In the genomic region with DNA sequence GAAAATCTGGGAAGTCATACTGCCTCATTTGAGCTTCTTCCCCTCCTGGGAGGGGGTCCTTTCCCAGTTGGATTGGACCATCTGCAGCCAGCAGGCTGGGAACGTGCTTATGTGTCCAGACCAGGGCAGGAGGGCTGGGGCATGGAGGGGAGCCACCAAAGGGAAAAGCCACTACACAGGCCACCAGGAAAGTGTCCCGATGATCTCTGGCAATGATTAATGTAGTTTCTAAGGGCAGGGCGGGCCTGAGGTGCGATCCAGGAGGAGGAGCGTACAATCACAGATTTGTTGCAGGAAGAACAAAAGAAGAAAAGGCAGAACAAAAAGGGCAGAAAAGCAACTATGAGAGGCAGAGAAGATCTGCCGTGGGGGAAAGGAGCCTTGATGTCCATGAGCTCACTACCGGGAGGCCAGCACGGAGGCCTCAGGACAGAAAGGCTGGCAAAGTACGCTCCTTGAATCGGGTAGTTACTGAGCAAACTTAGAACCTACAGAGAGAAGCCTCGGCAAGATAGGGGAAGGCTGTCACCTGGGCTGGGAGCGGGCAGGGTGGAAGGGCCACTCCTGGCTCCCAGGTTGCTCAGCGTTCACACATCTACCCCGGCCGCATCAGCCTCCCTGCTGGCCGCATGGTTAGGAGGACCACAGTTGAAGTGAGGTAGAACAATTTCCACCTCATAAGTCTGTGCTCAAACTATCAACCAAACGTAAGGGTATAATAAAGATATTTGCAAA, we compare ENCODE assay signal across 25 cellular contexts.
DNase-seq lines count a peak whose midpoint lies in the region; ATAC-seq, FAIRE-seq and TF ChIP-seq lines count a peak whose summit lies in the region.
"Had no signal": no experiment of that assay in that cellular context is flagged by ENCODE, and none has a peak within 500 bp of the region (broad histone marks: within the 10 kb centered on the region; RNA-seq: fewer than 3 reads in every experiment).

No MANE protein-coding gene starts in this region.

- POLR2A ChIA-PET in HepG2 (lab: Yijun Ruan, JAX) = no interaction called here

- H3K9ac ChIP-seq in HepG2 (ENCODE audit: insufficient read depth, low read depth, low read length) = no peak overlapping the region
- H3K9ac ChIP-seq: BLaER1, GM23248 had no signal

- no peaks in the 10 kb centered on the region for H4K20me1 ChIP-seq in HepG2 (ENCODE audit: insufficient read depth, low read length)
- no peaks in the 10 kb centered on the region for H4K20me1 ChIP-seq in osteoblast (ENCODE audit: insufficient read depth, low read length)
- H4K20me1 ChIP-seq: BLaER1 had no signal

- no peaks in the 10 kb centered on the region for H3K79me2 ChIP-seq in HepG2 (ENCODE audit: insufficient read depth, low read length)
- H3K79me2 ChIP-seq in osteoblast (ENCODE audit: insufficient read depth, low read length) = no peaks in the 10 kb centered on the region

- TF ChIP-seq POLR2A in HepG2 (IDR thresholded peaks at IDR 0.05; ENCODE audit: insufficient read depth in 1 of 2, low read depth in 2 of 2, low read length in 2 of 2) = no peak
- TF ChIP-seq POLR2A in right lobe of liver (IDR thresholded peaks at IDR 0.05) = no peak

- TF ChIP-seq RAD21 in HepG2 (CRISPR knock-in tag; IDR thresholded peaks at IDR 0.05) = no peak

- H3K27me3 ChIP-seq in HepG2 (ENCODE audit: control insufficient read depth in 1 of 2, insufficient read depth in 2 of 2, low read length in 2 of 2) (peaks cover 0 to 10% of the 10 kb centered on the region in 2 experiments; a peak in 1 of 5 replicates), right lobe of liver (no peaks in the 10 kb centered on the region), osteoblast (ENCODE audit: insufficient read depth, low read length) (no peaks in the 10 kb centered on the region)
- H3K27me3 ChIP-seq: BLaER1 had no signal

- H3K4me2 ChIP-seq in HepG2 (ENCODE audit: low read depth, low read length) = peak overlapping the region; percentile 49
- H3K4me2 ChIP-seq in osteoblast (ENCODE audit: insufficient read depth, low read length) = peak overlapping the region; percentile 46
- H3K4me2 ChIP-seq: BLaER1, PC-9 had no signal

- in situ Hi-C loops in HepG2 (cut with HindIII; ENCODE audit: extremely low pct_ligation_motif_present, low pct_unique_long_range_greater_than_20kb) = no loop called here
- in situ Hi-C loops in KBM-7 (cut with MboI; ENCODE audit: low pct_unique_long_range_greater_than_20kb, low sequenced_read_pairs) = no loop called here

- H3K36me3 ChIP-seq in HepG2 (replicated peaks in 1 of 2; ENCODE audit: control insufficient read depth in 1 of 2, insufficient read depth in 2 of 2, low read length in 2 of 2) = no peaks in the 10 kb centered on the region
- no peaks in the 10 kb centered on the region for H3K36me3 ChIP-seq in right lobe of liver
- no peaks in the 10 kb centered on the region for H3K36me3 ChIP-seq in osteoblast (ENCODE audit: insufficient read depth, low read length)
- H3K36me3 ChIP-seq: BLaER1, SJCRH30 had no signal

- ATAC-seq in HepG2 (peak; percentile 44; the same call in 1 of the 3 replicates), right lobe of liver (no peak), left colon (peak; percentile 98), HG02870 (IDR thresholded peaks at IDR 0.05; ENCODE audit: unreplicated experiment) (no peak), HG02981 (IDR thresholded peaks at IDR 0.05; ENCODE audit: unreplicated experiment) (no peak)
- ATAC-seq: Right ventricle myocardium inferior had no signal

- CTCF ChIA-PET in HepG2 (lab: Yijun Ruan, JAX; ENCODE audit: low intra/inter-chr PET ratio, low total read pairs) = no interaction called here

- H3K4me1 ChIP-seq in HepG2 (ENCODE audit: insufficient read depth, low read length) = peaks cover 10% of the 10 kb centered on the region
- H3K4me1 ChIP-seq in right lobe of liver = no peaks in the 10 kb centered on the region
- H3K4me1 ChIP-seq in osteoblast (ENCODE audit: insufficient read depth, low read length) = peaks cover 9% of the 10 kb centered on the region
- H3K4me1 ChIP-seq: BLaER1, SJCRH30 had no signal

- no TSS peak for BruUV-seq in HepG2 (replicated peaks; lab: Mats Ljungman, UMichigan)

- intact Hi-C loops in HepG2 (cut with micrococcal nuclease; ENCODE audit: unreplicated experiment) = no loop called here
- intact Hi-C loops in right lobe of liver (cut with DNase I) = loop anchor here in 1 of 2 donors (10.0 kb wide), 1 partner anchor 184 kb away; no protein-coding TSS in a partner anchor
- intact Hi-C loops in left colon (cut with DNase I, micrococcal nuclease) = no loop called here

- peak overlapping the region in 1 of 3 experiments; percentile 36; a peak in 1 of 6 replicates for H3K4me3 ChIP-seq in HepG2 (replicated peaks in 1 of 3; ENCODE audit: insufficient read depth in 1 of 3, low read depth in 2 of 3, low read length in 3 of 3)
- H3K4me3 ChIP-seq in right lobe of liver = no peak overlapping the region
- H3K4me3 ChIP-seq in osteoblast (ENCODE audit: insufficient read depth, low read length) = no peak overlapping the region
- H3K4me3 ChIP-seq: BLaER1, GM23248, SJCRH30 had no signal

- TF ChIP-seq EP300 in HepG2 (IDR thresholded peaks at IDR 0.05; ENCODE audit: low read depth in 2 of 2, low read length in 2 of 2) (no peak), HepG2 (CRISPR knock-in tag; IDR thresholded peaks at IDR 0.05; ENCODE audit: borderline replicate concordance) (no peak)

- FAIRE-seq in HepG2 (lab: Jason Lieb, UNC) = no peak
- FAIRE-seq: GM18507 had no signal

- 60% methylated on average over 17 of the region's 17 CpGs for WGBS in HepG2 (ENCODE audit: low lambda C conversion rate)
- WGBS in right lobe of liver (ENCODE audit: insufficient coverage, low coverage, low lambda C conversion rate, missing lambda C conversion rate) = 85% methylated on average over 11 of the region's 17 CpGs

- no peak for TF ChIP-seq CTCF in HepG2 (CRISPR knock-in tag; IDR thresholded peaks at IDR 0.05)
- TF ChIP-seq CTCF in right lobe of liver (IDR thresholded peaks at IDR 0.05) = no peak
- TF ChIP-seq CTCF in osteoblast (IDR thresholded peaks at IDR 0.05; ENCODE audit: extremely low read depth, low read depth, low read length) = no peak

- no peaks in the 10 kb centered on the region for H3K9me3 ChIP-seq in HepG2 (ENCODE audit: low read length)
- no peaks in the 10 kb centered on the region for H3K9me3 ChIP-seq in right lobe of liver
- H3K9me3 ChIP-seq in osteoblast (ENCODE audit: low read depth, low read length) = no peaks in the 10 kb centered on the region
- H3K9me3 ChIP-seq: BLaER1, SJCRH30 had no signal

- H3K27ac ChIP-seq in HepG2 (ENCODE audit: extremely low read length, insufficient read depth, low read length) (no peak overlapping the region), right lobe of liver (no peak overlapping the region), osteoblast (ENCODE audit: low read depth, low read length) (no peak overlapping the region)
- H3K27ac ChIP-seq: BLaER1, GM23248, SJCRH30 had no signal

- H2AFZ ChIP-seq in HepG2 (ENCODE audit: low read length) (peak overlapping the region; percentile 61), osteoblast (ENCODE audit: low read length) (no peak overlapping the region)
- H2AFZ ChIP-seq: GM23248, PC-9 had no signal

- DNase-seq in HepG2 (ENCODE audit: low spot score) (no peak), right lobe of liver (no peak), left colon (peak; percentile 39 to 46), osteoblast (ENCODE audit: insufficient read length, low spot score, missing footprints) (no peak), KBM-7 (no peak)
- DNase-seq: CD4-positive, CD25-positive, alpha-beta regulatory T cell; DMS153; H7; Kasumi-1; NCI-H1092 treated with DMSO at 0.1 percent for 48 hours; NCI-H1436; NCI-H187; NCI-H2081 treated with DMSO at 0.1 percent for 48 hours; NCI-H2171 treated with DMSO at 0.1 percent for 48 hours; NCI-H345; NCI-H524; NCI-H774; PC-9; SJCRH30 had no signal

TF ChIP-seq in HepG2, 621 proteins besides CTCF, POLR2A, EP300 and RAD21:
- TF ChIP-seq ZFP41 (CRISPR knock-in tag; IDR thresholded peaks at IDR 0.05; ENCODE audit: borderline replicate concordance) (no peak), KLF11 (CRISPR knock-in tag; IDR thresholded peaks at IDR 0.05) (no peak), MTA1 (CRISPR knock-in tag; IDR thresholded peaks at IDR 0.05; ENCODE audit: borderline replicate concordance) (no peak), ZNF629 (CRISPR knock-in tag; conservative IDR thresholded peaks at IDR 0.05) (no peak), HOXD1 (CRISPR knock-in tag; IDR thresholded peaks at IDR 0.05) (no peak), FOXP1 (IDR thresholded peaks at IDR 0.05) (no peak), FOXP1 (CRISPR knock-in tag; IDR thresholded peaks at IDR 0.05) (no peak), RORA (CRISPR knock-in tag; IDR thresholded peaks at IDR 0.05) (no peak), SETDB1 (CRISPR knock-in tag; IDR thresholded peaks at IDR 0.05; ENCODE audit: borderline replicate concordance) (no peak)
- TF ChIP-seq, protein P1, sequence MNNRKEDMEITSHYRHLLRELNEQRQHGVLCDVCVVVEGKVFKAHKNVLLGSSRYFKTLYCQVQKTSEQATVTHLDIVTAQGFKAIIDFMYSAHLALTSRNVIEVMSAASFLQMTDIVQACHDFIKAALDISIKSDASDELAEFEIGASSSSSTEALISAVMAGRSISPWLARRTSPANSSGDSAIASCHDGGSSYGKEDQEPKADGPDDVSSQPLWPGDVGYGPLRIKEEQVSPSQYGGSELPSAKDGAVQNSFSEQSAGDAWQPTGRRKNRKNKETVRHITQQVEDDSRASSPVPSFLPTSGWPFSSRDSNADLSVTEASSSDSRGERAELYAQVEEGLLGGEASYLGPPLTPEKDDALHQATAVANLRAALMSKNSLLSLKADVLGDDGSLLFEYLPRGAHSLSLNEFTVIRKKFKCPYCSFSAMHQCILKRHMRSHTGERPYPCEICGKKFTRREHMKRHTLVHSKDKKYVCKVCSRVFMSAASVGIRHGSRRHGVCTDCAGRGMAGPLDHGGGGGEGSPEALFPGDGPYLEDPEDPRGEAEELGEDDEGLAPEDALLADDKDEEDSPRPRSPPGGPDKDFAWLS (CRISPR knock-in tag; IDR thresholded peaks at IDR 0.05; ENCODE audit: borderline replicate concordance) = no peak
TF ChIP-seq in HepG2: peak in this region for 0.

Comparison
In these comparisons a context has a peak if more than half of its experiments do, and no peak if none do; other contexts are left out.
1. ATAC-seq: peak in HepG2 (single experiment) and left colon (single experiment); none in right lobe of liver (0 of 4), HG02870 (single experiment) and HG02981 (single experiment).
2. DNase-seq: peak in left colon (2 of 2); none in HepG2 (single experiment), right lobe of liver (0 of 3), osteoblast (single experiment) and KBM-7 (single experiment).